Comparison of ENCODE assay signal across 22 cellular contexts in genomic region chr5:159430361-159431018, GRCh38.
"Had no signal": no experiment of that assay in that cellular context is flagged by ENCODE, and none has a peak within 500 bp of the region (broad histone marks: within the 10 kb centered on the region; RNA-seq: fewer than 3 reads in every experiment).

No MANE protein-coding gene starts in this region.

- H3K4me3 ChIP-seq: ascending aorta, breast epithelium, coronary artery, gastrocnemius medialis, left lung, thyroid gland had no signal

- H3K4me3 Mint-ChIP-seq: activated CD4-positive, alpha-beta T cell treated with anti-CD3 and anti-CD28 coated beads, Interleukin-2, amount 10 ng/mL, durations not matched to agents 24 days and 14 days; activated CD8-positive, alpha-beta T cell treated with anti-CD3 and anti-CD28 coated beads for 36 hours; activated naive CD4-positive, alpha-beta T cell treated with anti-CD3 and anti-CD28 coated beads for 36 hours; neural crest cell; T-helper 2 cell treated with Interferon-gamma antibody and Interleukin-4, amounts not matched to agents 5 μg/mL and 100 μg/mL, for 36 hours had no signal

- H3K4me1 ChIP-seq: ascending aorta, breast epithelium, gastrocnemius medialis, left lung, thyroid gland had no signal

- H3K9me3 Mint-ChIP-seq: activated CD8-positive, alpha-beta T cell treated with anti-CD3 and anti-CD28 coated beads for 36 hours; activated naive CD4-positive, alpha-beta T cell treated with anti-CD3 and anti-CD28 coated beads for 36 hours; activated T-helper 2 cell treated with anti-CD3 and anti-CD28 coated beads, Interferon-gamma antibody, Interleukin-2, Interleukin-4, amounts not matched to agents 10 μg/mL and 5 μg/mL and 100 μg/mL, durations not matched to agents 14 hours and 24 hours and 36 hours; neural crest cell; T-helper 2 cell treated with Interferon-gamma antibody and Interleukin-4, amounts not matched to agents 5 μg/mL and 100 μg/mL, for 36 hours had no signal

- H3K27me3 ChIP-seq: ascending aorta, breast epithelium, gastrocnemius medialis, left lung, thyroid gland had no signal

- ATAC-seq: activated CD8-positive, alpha-beta T cell treated with anti-CD3 and anti-CD28 coated beads for 36 hours; gastrocnemius medialis; left lung had no signal

- H3K27me3 Mint-ChIP-seq: activated CD8-positive, alpha-beta T cell treated with anti-CD3 and anti-CD28 coated beads for 36 hours had no signal

- H3K36me3 ChIP-seq: ascending aorta, breast epithelium, gastrocnemius medialis, left lung, thyroid gland had no signal

- H3K9me3 ChIP-seq: ascending aorta, breast epithelium, gastrocnemius medialis, left lung, thyroid gland had no signal

- DNase-seq: activated CD4-positive, alpha-beta T cell treated with anti-CD3 and anti-CD28 coated beads, Interleukin-2, amount 10 ng/mL, durations not matched to agents 24 days and 14 days; activated CD4-positive, CD25-positive, alpha-beta regulatory T cell; activated CD8-positive, alpha-beta T cell treated with anti-CD3 and anti-CD28 coated beads for 36 hours; activated naive CD4-positive, alpha-beta T cell treated with anti-CD3 and anti-CD28 coated beads for 36 hours; activated T-cell treated with anti-CD3 and anti-CD28 coated beads, Interleukin-2, amount 50 U/mL, for 1 hour; erythroblast; gastrocnemius medialis; head of caudate nucleus; left lung; mammary epithelial cell; retina; stimulated activated CD4-positive, alpha-beta T cell treated with anti-CD3 and anti-CD28 coated beads, Interleukin-12 subunit alpha, Interleukin-12 subunit beta, amount 100 ng/mL, for 4 hours; stimulated activated CD4-positive, alpha-beta T cell treated with anti-CD3 and anti-CD28 coated beads, Interleukin-1b, Interleukin-23, amount 100 ng/mL, for 48 hours; stimulated activated CD8-positive, alpha-beta memory T cell treated with anti-CD3 and anti-CD28 coated beads, Interleukin-4, amount 100 ng/mL, for 48 hours; stimulated activated naive CD4-positive, alpha-beta T cell treated with Interleukin-2 at 50 U/mL for 16 hours; thyroid gland had no signal

- H3K27ac Mint-ChIP-seq: activated CD4-positive, alpha-beta T cell treated with anti-CD3 and anti-CD28 coated beads, Interleukin-2, amount 10 ng/mL, durations not matched to agents 24 days and 14 days; activated CD8-positive, alpha-beta T cell treated with anti-CD3 and anti-CD28 coated beads for 36 hours; activated naive CD4-positive, alpha-beta T cell treated with anti-CD3 and anti-CD28 coated beads for 36 hours; activated T-helper 2 cell treated with anti-CD3 and anti-CD28 coated beads, Interferon-gamma antibody, Interleukin-2, Interleukin-4, amounts not matched to agents 10 μg/mL and 5 μg/mL and 100 μg/mL, durations not matched to agents 14 hours and 24 hours and 36 hours; T-helper 2 cell treated with Interferon-gamma antibody and Interleukin-4, amounts not matched to agents 5 μg/mL and 100 μg/mL, for 36 hours had no signal
